17 cellular contexts compared by ENCODE assay signal in the genomic region with DNA sequence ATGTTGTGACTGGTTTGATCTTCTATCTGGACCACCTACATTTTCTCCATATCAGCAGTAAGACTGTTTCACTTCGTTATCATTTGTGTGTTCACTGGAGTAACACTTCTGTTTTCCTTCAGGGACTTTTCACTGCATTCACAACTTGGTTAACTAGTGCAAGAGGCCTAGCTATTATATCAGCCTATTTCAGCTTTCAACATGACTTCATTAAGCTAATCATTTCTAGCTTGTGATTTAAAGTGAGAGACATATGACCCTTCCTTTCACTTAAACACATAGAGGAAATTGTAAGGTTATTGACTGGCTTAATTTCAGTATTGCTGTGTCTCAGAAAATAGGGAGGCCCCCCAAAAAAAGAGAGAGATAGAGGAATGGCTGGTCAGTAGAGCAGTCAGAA.
A peak's percentile ranks its signal among the peaks of the same experiment; 100 is the strongest.
DNase-seq lines count a peak whose midpoint lies in the region; ATAC-seq and TF ChIP-seq lines count a peak whose summit lies in the region.
"Had no signal": no experiment of that assay in that cellular context is flagged by ENCODE, and none has a peak within 500 bp of the region (broad histone marks: within the 10 kb centered on the region; RNA-seq: fewer than 3 reads in every experiment).

No MANE protein-coding gene starts in this region.

- H3K4me2 ChIP-seq in OCI-LY3 (ENCODE audit: low read length): peak overlapping the region; percentile 22
- H3K4me2 ChIP-seq: BLaER1 treated with 17β-estradiol and CSF1 and Interleukin-3, amounts not matched to agents 10 nM and 100 nM; KMS-11 had no signal

- no peaks in the 10 kb centered on the region for H4K20me1 ChIP-seq in OCI-LY3 (ENCODE audit: insufficient read depth, low read length)
- H4K20me1 ChIP-seq: BLaER1 treated with 17β-estradiol and CSF1 and Interleukin-3, amounts not matched to agents 10 nM and 100 nM had no signal

- H3K36me3 ChIP-seq in OCI-LY3 (replicated peaks; ENCODE audit: low read depth, low read length): peaks cover 52% of the 10 kb centered on the region
- H3K36me3 ChIP-seq in aorta (ENCODE audit: control insufficient read depth in 1 of 2, insufficient read depth in 2 of 2, low read length in 1 of 2): no peaks in the 10 kb centered on the region
- H3K36me3 ChIP-seq: BLaER1 treated with 17β-estradiol and CSF1 and Interleukin-3, amounts not matched to agents 10 nM and 100 nM; HAP-1 had no signal

- H3K9ac ChIP-seq in OCI-LY3 (ENCODE audit: low read length): peak overlapping the region; percentile 37
- H3K9ac ChIP-seq: BLaER1 treated with 17β-estradiol and CSF1 and Interleukin-3, amounts not matched to agents 10 nM and 100 nM; GM23248; KMS-11 had no signal

- TF ChIP-seq CTCF in OCI-LY3 (IDR thresholded peaks at IDR 0.05; ENCODE audit: low read depth, low read length) (no peak), neural crest cell (conservative IDR thresholded peaks at IDR 0.05) (no peak)

- H2AFZ ChIP-seq in OCI-LY3 (ENCODE audit: low read depth, low read length): no peak overlapping the region
- H2AFZ ChIP-seq: GM23248 had no signal

- H3K4me1 Mint-ChIP-seq in neural crest cell: no peaks in the 10 kb centered on the region
- H3K4me1 Mint-ChIP-seq: B cell had no signal

- peaks cover 4% of the 10 kb centered on the region for H3K9me3 Mint-ChIP-seq in neural crest cell

- H3K27ac Mint-ChIP-seq in neural crest cell (ENCODE audit: unreplicated experiment): peak overlapping the region; percentile 63
- H3K27ac Mint-ChIP-seq: B cell; CD8-positive, alpha-beta T cell had no signal

- no peaks in the 10 kb centered on the region for H3K36me3 Mint-ChIP-seq in neural crest cell (ENCODE audit: low read depth)
- H3K36me3 Mint-ChIP-seq: CD8-positive, alpha-beta T cell had no signal

- no peaks in the 10 kb centered on the region for H3K27me3 Mint-ChIP-seq in neural crest cell (ENCODE audit: low read depth)
- H3K27me3 Mint-ChIP-seq: B cell had no signal

- ATAC-seq in GM18861 (IDR thresholded peaks at IDR 0.05; ENCODE audit: unreplicated experiment): peak; percentile 94
- peak; percentile 44 for ATAC-seq in HG02678 (IDR thresholded peaks at IDR 0.05; ENCODE audit: unreplicated experiment)
- no peak for ATAC-seq in activated CD4-positive, CD25-positive, alpha-beta regulatory T cell treated with anti-CD3 and anti-CD28 coated beads, Interleukin-2, amount 50 U/mL, for 24 hours
- no peak for ATAC-seq in GM18858 (IDR thresholded peaks at IDR 0.05; ENCODE audit: unreplicated experiment)
- ATAC-seq in aorta (ENCODE audit: low FRiP score): no peak
- ATAC-seq: CD8-positive, alpha-beta T cell had no signal

- H3K27ac ChIP-seq in OCI-LY3 (ENCODE audit: low read length) (peak overlapping the region; percentile 94), aorta (ENCODE audit: low read depth in 1 of 2, low read length in 2 of 2) (no peak overlapping the region)
- H3K27ac ChIP-seq: BLaER1 treated with 17β-estradiol and CSF1 and Interleukin-3, amounts not matched to agents 10 nM and 100 nM; GM23248; KMS-11 had no signal

- no peak overlapping the region for H3K4me3 ChIP-seq in OCI-LY3 (ENCODE audit: low read length)
- no peak overlapping the region for H3K4me3 ChIP-seq in aorta (ENCODE audit: low read length in 2 of 2)
- H3K4me3 ChIP-seq: BLaER1 treated with 17β-estradiol and CSF1 and Interleukin-3, amounts not matched to agents 10 nM and 100 nM; GM23248; HAP-1 had no signal

- H3K4me1 ChIP-seq in OCI-LY3 (ENCODE audit: low read length): peaks cover 56% of the 10 kb centered on the region
- H3K4me1 ChIP-seq in aorta (ENCODE audit: control insufficient read depth in 1 of 2, insufficient read depth in 2 of 2, low read length in 2 of 2): no peaks in the 10 kb centered on the region
- H3K4me1 ChIP-seq: HAP-1 had no signal

- H3K4me3 Mint-ChIP-seq in neural crest cell: no peak overlapping the region
- H3K4me3 Mint-ChIP-seq: B cell; CD8-positive, alpha-beta T cell had no signal

- H3K9me3 ChIP-seq in OCI-LY3 (ENCODE audit: insufficient read depth, low read length): peaks cover 7% of the 10 kb centered on the region; the same call in 1 of the 2 replicates
- H3K9me3 ChIP-seq in aorta (ENCODE audit: control insufficient read depth, low read length): no peaks in the 10 kb centered on the region
- H3K9me3 ChIP-seq: BLaER1 treated with 17β-estradiol and CSF1 and Interleukin-3, amounts not matched to agents 10 nM and 100 nM; HAP-1 had no signal

- 69 to 84% methylated on average over 1 of the region's 1 CpG for WGBS in aorta, 2 donors

- intact Hi-C loops in aorta (cut with DNase I): no loop called here

- DNase-seq in neural crest cell (ENCODE audit: low read depth, low spot score) (no peak), aorta (no peak)
- DNase-seq: 8988T; Calu3; CD8-positive, alpha-beta T cell; DMS79 treated with DMSO at 0.1 percent for 48 hours; GF-D8; GM23248 had no signal

- H3K79me2 ChIP-seq in OCI-LY3 (ENCODE audit: low read length): no peaks in the 10 kb centered on the region

- H3K27me3 ChIP-seq in OCI-LY3 (ENCODE audit: low read depth, low read length): no peaks in the 10 kb centered on the region
- no peaks in the 10 kb centered on the region for H3K27me3 ChIP-seq in aorta (ENCODE audit: control insufficient read depth in 1 of 2, insufficient read depth in 2 of 2, low read length in 1 of 2)
- H3K27me3 ChIP-seq: BLaER1 treated with 17β-estradiol and CSF1 and Interleukin-3, amounts not matched to agents 10 nM and 100 nM had no signal

Comparison
In these comparisons a context has a peak if more than half of its experiments do, and no peak if none do; other contexts are left out.
1. ATAC-seq: peak in GM18861 (single experiment) and HG02678 (single experiment); none in activated CD4-positive, CD25-positive, alpha-beta regulatory T cell treated with anti-CD3 and anti-CD28 coated beads, Interleukin-2, amount 50 U/mL, for 24 hours (0 of 2), GM18858 (single experiment) and aorta (single experiment).